Comparison of ENCODE assay signal across 20 cellular contexts in genomic region chr1:115457295-115457694, GRCh38.
DNase-seq lines count a peak whose midpoint lies in the region; ATAC-seq and TF ChIP-seq lines count a peak whose summit lies in the region.
"Had no signal": no experiment of that assay in that cellular context is flagged by ENCODE, and none has a peak within 500 bp of the region (broad histone marks: within the 10 kb centered on the region; RNA-seq: fewer than 3 reads in every experiment).

No MANE protein-coding gene starts in this region.

- peaks cover 3% of the 10 kb centered on the region for H3K27me3 Mint-ChIP-seq in nephron (ENCODE audit: low read depth)
- H3K27me3 Mint-ChIP-seq: activated naive CD8-positive, alpha-beta T cell treated with anti-CD3 and anti-CD28 coated beads for 36 hours had no signal

- H3K4me1 Mint-ChIP-seq in nephron = peaks cover 30% of the 10 kb centered on the region
- H3K4me1 Mint-ChIP-seq: activated naive CD8-positive, alpha-beta T cell treated with anti-CD3 and anti-CD28 coated beads for 36 hours; IgD-negative memory B cell; stimulated activated naive B cell treated with anti-CD40 and anti-IgM and Interleukin-4, amounts not matched to agents 10 μg/mL and 1 μg/mL and 100 μg/mL, for 72 hours had no signal

- no peaks in the 10 kb centered on the region for H3K36me3 Mint-ChIP-seq in nephron (ENCODE audit: low read depth)
- H3K36me3 Mint-ChIP-seq: activated naive CD8-positive, alpha-beta T cell treated with anti-CD3 and anti-CD28 coated beads for 36 hours; IgD-negative memory B cell; stimulated activated naive B cell treated with anti-CD40 and anti-IgM and Interleukin-4, amounts not matched to agents 10 μg/mL and 1 μg/mL and 100 μg/mL, for 72 hours had no signal

- no peak overlapping the region for H3K4me3 Mint-ChIP-seq in nephron
- H3K4me3 Mint-ChIP-seq: activated naive CD8-positive, alpha-beta T cell treated with anti-CD3 and anti-CD28 coated beads for 36 hours; IgD-negative memory B cell; nephron progenitor cell; stimulated activated naive B cell treated with anti-CD40 and anti-IgM and Interleukin-4, amounts not matched to agents 10 μg/mL and 1 μg/mL and 100 μg/mL, for 72 hours had no signal

- DNase-seq in DMS153 treated with DMSO at 0.1 percent for 48 hours (lab: John Stamatoyannopoulos, UW; ENCODE audit: unreplicated experiment) (peak; percentile 23), DMS153 (lab: John Stamatoyannopoulos, UW) (no peak), NCI-H128 (lab: John Stamatoyannopoulos, UW; ENCODE audit: unreplicated experiment) (peak; percentile 23), SHP77 treated with DMSO at 0.1 percent for 48 hours (lab: John Stamatoyannopoulos, UW) (peak; percentile 8)
- DNase-seq in activated CD8-positive, alpha-beta memory T cell treated with anti-CD3 and anti-CD28 coated beads, Interleukin-2, amount 50 U/mL, for 48 hours = no peak
- DNase-seq: 8988T; activated CD4-positive, alpha-beta T cell treated with anti-CD3 and anti-CD28 coated beads, Interleukin-2, amount 50 U/mL, for 4 hours; activated naive CD8-positive, alpha-beta T cell treated with anti-CD3 and anti-CD28 coated beads for 36 hours; activated T-cell treated with anti-CD3 and anti-CD28 coated beads, Interleukin-2, amount 50 U/mL, for 48 hours; heart left ventricle; islet precursor cell; mesenchymal stem cell; NCI-H1930; nephron progenitor cell; PC-3; stimulated activated naive B cell treated with anti-CD40 and anti-IgM and Interleukin-4, amounts not matched to agents 10 μg/mL and 1 μg/mL and 100 μg/mL, for 72 hours had no signal

- no peaks in the 10 kb centered on the region for H3K9me3 Mint-ChIP-seq in nephron
- H3K9me3 Mint-ChIP-seq: activated naive CD8-positive, alpha-beta T cell treated with anti-CD3 and anti-CD28 coated beads for 36 hours; nephron progenitor cell; stimulated activated naive B cell treated with anti-CD40 and anti-IgM and Interleukin-4, amounts not matched to agents 10 μg/mL and 1 μg/mL and 100 μg/mL, for 72 hours had no signal

- H3K27ac Mint-ChIP-seq in nephron = peak overlapping the region; percentile 75 to 92 (median 80)
- H3K27ac Mint-ChIP-seq: activated naive CD8-positive, alpha-beta T cell treated with anti-CD3 and anti-CD28 coated beads for 36 hours; IgD-negative memory B cell; nephron progenitor cell; stimulated activated naive B cell treated with anti-CD40 and anti-IgM and Interleukin-4, amounts not matched to agents 10 μg/mL and 1 μg/mL and 100 μg/mL, for 72 hours had no signal

- TF ChIP-seq CTCF in nephron (IDR thresholded peaks at IDR 0.05; ENCODE audit: unreplicated experiment in 3 of 3) = no peak

- ATAC-seq in HG03025 (IDR thresholded peaks at IDR 0.05; ENCODE audit: low FRiP score, unreplicated experiment) (no peak), GM18502 (IDR thresholded peaks at IDR 0.05; ENCODE audit: poor library complexity, unreplicated experiment) (no peak)
- ATAC-seq: stimulated activated naive B cell treated with anti-CD40 and anti-IgM and Interleukin-4, amounts not matched to agents 10 μg/mL and 1 μg/mL and 100 μg/mL, for 72 hours had no signal

Comparison
In these comparisons a context has a peak if more than half of its experiments do, and no peak if none do; other contexts are left out.
1. DNase-seq: peak in DMS153 treated with DMSO at 0.1 percent for 48 hours (single experiment), NCI-H128 (single experiment) and SHP77 treated with DMSO at 0.1 percent for 48 hours (single experiment); none in DMS153 (single experiment) and activated CD8-positive, alpha-beta memory T cell treated with anti-CD3 and anti-CD28 coated beads, Interleukin-2, amount 50 U/mL, for 48 hours (single experiment).